11 cellular contexts compared by ENCODE assay signal in genomic region chr11:126058090-126058489, GRCh38.
"Had no signal": no experiment of that assay in that cellular context is flagged by ENCODE, and none has a peak within 500 bp of the region (broad histone marks: within the 10 kb centered on the region; RNA-seq: fewer than 3 reads in every experiment).

No MANE protein-coding gene starts in this region.

- H3K36me3 ChIP-seq: ascending aorta, gastrocnemius medialis had no signal

- H3K4me3 ChIP-seq: ascending aorta, gastrocnemius medialis had no signal

- H3K27ac ChIP-seq: ascending aorta, gastrocnemius medialis had no signal

- H3K9me3 ChIP-seq: ascending aorta, gastrocnemius medialis had no signal

- H3K9me3 Mint-ChIP-seq: activated T-cell treated with anti-CD3 and anti-CD28 coated beads, Interleukin-2, amount 50 U/mL, for 4 hours; stimulated activated effector memory CD8-positive, alpha-beta T cell treated with anti-CD3 and anti-CD28 coated beads, Interleukin-12 subunit alpha, Interleukin-12 subunit beta, amount 100 ng/mL, for 72 hours had no signal

- ATAC-seq: activated CD4-positive, CD25-positive, alpha-beta regulatory T cell treated with anti-CD3 and anti-CD28 coated beads, Interleukin-2, amount 50 U/mL, for 24 hours; activated CD8-positive, alpha-beta memory T cell treated with anti-CD3 and anti-CD28 coated beads, Interleukin-2, amount 10 ng/mL, durations not matched to agents 7 days and 5 days; activated T-cell treated with anti-CD3 and anti-CD28 coated beads, Interleukin-2, amount 50 U/mL, for 4 hours; gastrocnemius medialis; stimulated activated effector memory CD8-positive, alpha-beta T cell treated with anti-CD3 and anti-CD28 coated beads, Interleukin-12 subunit alpha, Interleukin-12 subunit beta, amount 100 ng/mL, for 72 hours had no signal

- H3K27ac Mint-ChIP-seq: activated CD8-positive, alpha-beta memory T cell treated with anti-CD3 and anti-CD28 coated beads, Interleukin-2, amount 10 ng/mL, durations not matched to agents 7 days and 5 days; stimulated activated effector memory CD8-positive, alpha-beta T cell treated with anti-CD3 and anti-CD28 coated beads, Interleukin-12 subunit alpha, Interleukin-12 subunit beta, amount 100 ng/mL, for 72 hours had no signal

- H3K36me3 Mint-ChIP-seq: activated CD8-positive, alpha-beta memory T cell treated with anti-CD3 and anti-CD28 coated beads, Interleukin-2, amount 10 ng/mL, durations not matched to agents 7 days and 5 days; naive B cell had no signal

- H3K27me3 ChIP-seq: ascending aorta had no signal

- H3K4me3 Mint-ChIP-seq: activated CD8-positive, alpha-beta memory T cell treated with anti-CD3 and anti-CD28 coated beads, Interleukin-2, amount 10 ng/mL, durations not matched to agents 7 days and 5 days; activated T-cell treated with anti-CD3 and anti-CD28 coated beads, Interleukin-2, amount 50 U/mL, for 4 hours; naive B cell; stimulated activated effector memory CD8-positive, alpha-beta T cell treated with anti-CD3 and anti-CD28 coated beads, Interleukin-12 subunit alpha, Interleukin-12 subunit beta, amount 100 ng/mL, for 72 hours had no signal

- DNase-seq: activated CD4-positive, alpha-beta T cell treated with anti-CD3 and anti-CD28 coated beads, Interleukin-2, amount 50 U/mL, for 4 hours; activated CD8-positive, alpha-beta memory T cell treated with anti-CD3 and anti-CD28 coated beads, Interleukin-2, amount 10 ng/mL, durations not matched to agents 7 days and 5 days; activated gamma-delta T cell treated with Interleukin-2 at 50 U/mL for 16 hours; activated T-cell treated with anti-CD3 and anti-CD28 coated beads, Interleukin-2, amount 50 U/mL, for 4 hours; gastrocnemius medialis; kidney glomerular epithelial cell; naive B cell; SW 1271 had no signal
